In genomic region chr5:142735323-142736246, GRCh38 we compare ENCODE assay signal across 16 cellular contexts. TPM values are rescaled to one million over a fixed set of nuclear protein-coding genes. Genes with fewer than 3 reads are reported as not detected.
DNase-seq lines count a peak whose midpoint lies in the region; ATAC-seq and TF ChIP-seq lines count a peak whose summit lies in the region.
"Had no signal": no experiment of that assay in that cellular context is flagged by ENCODE, and none has a peak within 500 bp of the region (broad histone marks: within the 10 kb centered on the region; RNA-seq: fewer than 3 reads in every experiment).

No MANE protein-coding gene starts in this region.

- no peak for TF ChIP-seq POLR2A in heart left ventricle (IDR thresholded peaks at IDR 0.05)

- H3K4me3 ChIP-seq in heart left ventricle = no peak overlapping the region
- H3K4me3 ChIP-seq in right atrium auricular region = no peak overlapping the region
- H3K4me3 ChIP-seq in left ventricle myocardium inferior = no peak overlapping the region
- H3K4me3 ChIP-seq: A549, GM23338 had no signal

- intact Hi-C loops in heart left ventricle (cut with DNase I) (loop anchor here in 1 of 10 donors (5.0 kb wide), 1 partner anchor 37 kb away; the partner anchor contains the start of gene ARHGAP26), left ventricle myocardium inferior (cut with micrococcal nuclease) (no loop called here)

- no peaks in the 10 kb centered on the region for H3K36me3 ChIP-seq in heart left ventricle
- H3K36me3 ChIP-seq in right atrium auricular region = no peaks in the 10 kb centered on the region
- H3K36me3 ChIP-seq in left ventricle myocardium inferior = no peaks in the 10 kb centered on the region

- 54 to 66% (median 61%) methylated on average over 8 of the region's 8 CpGs for WGBS in heart left ventricle, 4 donors

- no peaks in the 10 kb centered on the region for H3K9me3 ChIP-seq in heart left ventricle
- H3K9me3 ChIP-seq in right atrium auricular region = no peaks in the 10 kb centered on the region
- H3K9me3 ChIP-seq in left ventricle myocardium inferior (replicated peaks) = no peaks in the 10 kb centered on the region
- H3K9me3 ChIP-seq: A549, Caco-2 had no signal

- no peak for DNase-seq in heart left ventricle
- DNase-seq in right atrium auricular region (ENCODE audit: low spot score) = no peak
- peak; percentile 76 for DNase-seq in cerebellar cortex (ENCODE audit: low spot score)
- DNase-seq in left ventricle myocardium inferior = no peak
- no peak for DNase-seq in NOMO-1 (lab: John Stamatoyannopoulos, UW; ENCODE audit: unreplicated experiment in 2 of 2)
- DNase-seq in NCI-H187 treated with DMSO at 0.1 percent for 48 hours (lab: John Stamatoyannopoulos, UW) = no peak
- DNase-seq in DMS79 (lab: John Stamatoyannopoulos, UW) = no peak
- DNase-seq in effector CD8-positive, alpha-beta T cell (lab: John Stamatoyannopoulos, UW) = no peak
- DNase-seq: Caco-2, DMS79 treated with DMSO at 0.1 percent for 48 hours, NCI-H146, NCI-H69, SHP77 had no signal

- TF ChIP-seq CTCF in heart left ventricle (IDR thresholded peaks at IDR 0.05) (no peak), right atrium auricular region (IDR thresholded peaks at IDR 0.05) (no peak), left ventricle myocardium inferior (IDR thresholded peaks at IDR 0.05; ENCODE audit: borderline replicate concordance) (no peak)

- H3K27ac ChIP-seq in heart left ventricle = no peak overlapping the region
- no peak overlapping the region for H3K27ac ChIP-seq in right atrium auricular region
- H3K27ac ChIP-seq in left ventricle myocardium inferior (replicated peaks) = peak overlapping the region; percentile 54
- H3K27ac ChIP-seq: A549 had no signal

- H3K4me1 ChIP-seq in heart left ventricle (peaks cover 0 to 35% (median 23%) of the 10 kb centered on the region in 12 donors), right atrium auricular region (peaks cover 0 to 30% of the 10 kb centered on the region in 2 donors), left ventricle myocardium inferior (peaks cover 40% of the 10 kb centered on the region)

- peak; percentile 48 to 55 (median 50) for ATAC-seq in heart left ventricle
- ATAC-seq: GM23338 had no signal

- no peaks in the 10 kb centered on the region for H3K27me3 ChIP-seq in heart left ventricle
- H3K27me3 ChIP-seq in right atrium auricular region = no peaks in the 10 kb centered on the region
- no peaks in the 10 kb centered on the region for H3K27me3 ChIP-seq in left ventricle myocardium inferior (ENCODE audit: low read depth)

RNA-seq across cellular contexts. Expression of gene ARHGAP26, which starts 34.6 kb away (rescaled TPM):
- total RNA-seq in heart left ventricle (10 to 100 TPM; 22.9 to 52.1 (median 35.6) TPM), right atrium auricular region (10 to 100 TPM; 29.8 to 31.6 TPM), left ventricle myocardium inferior (35.7 TPM)
- 10 to 100 TPM; 11.9 to 18.2 TPM for polyA plus RNA-seq in heart left ventricle

RNA-seq across cellular contexts. Expression of gene FGF1, which starts 49.7 kb away (rescaled TPM):
- 10 to 100 TPM; 41.2 to 74.7 (median 50.5) TPM for total RNA-seq in heart left ventricle
- polyA plus RNA-seq in heart left ventricle = 10 to 100 TPM in 1 of 2 donors, 1 to 10 TPM in 1; 8.7 to 22.4 TPM
- 10 to 100 TPM; 35.3 to 47.9 TPM for total RNA-seq in right atrium auricular region
- 59.9 TPM for total RNA-seq in left ventricle myocardium inferior
- total RNA-seq: Caco-2 had no signal
- polyA plus RNA-seq: CD14-positive monocyte had no signal
